ENCODE assay signal across 22 cellular contexts in genomic region chr17:8494021-8494420, GRCh38. TPM values are rescaled to one million over a fixed set of nuclear protein-coding genes. Genes with fewer than 3 reads are reported as not detected.
DNase-seq lines count a peak whose midpoint lies in the region; ATAC-seq, FAIRE-seq and TF ChIP-seq lines count a peak whose summit lies in the region.
"Had no signal": no experiment of that assay in that cellular context is flagged by ENCODE, and none has a peak within 500 bp of the region (broad histone marks: within the 10 kb centered on the region; RNA-seq: fewer than 3 reads in every experiment).

No MANE protein-coding gene starts in this region.

- CTCF ChIA-PET in HepG2 (lab: Yijun Ruan, JAX; ENCODE audit: low intra/inter-chr PET ratio, low total read pairs), result no interaction called here

- H3K4me1 ChIP-seq in right lobe of liver (no peaks in the 10 kb centered on the region), HepG2 (ENCODE audit: insufficient read depth, low read length) (peaks cover 9% of the 10 kb centered on the region; the same call in 1 of the 2 replicates), hepatocyte (ENCODE audit: insufficient read depth) (no peaks in the 10 kb centered on the region)
- H3K4me1 ChIP-seq: SJCRH30 had no signal

- H3K27ac Mint-ChIP-seq in stimulated activated effector memory CD8-positive, alpha-beta T cell treated with anti-CD3 and anti-CD28 coated beads, Interleukin-12 subunit alpha, Interleukin-12 subunit beta, amount 100 ng/mL, for 72 hours, result peak overlapping the region; percentile 12

- intact Hi-C loops in right lobe of liver (cut with DNase I), result no loop called here
- intact Hi-C loops in HepG2 (cut with micrococcal nuclease; ENCODE audit: unreplicated experiment), result no loop called here

- H3K4me3 ChIP-seq in right lobe of liver, result no peak overlapping the region
- no peak overlapping the region for H3K4me3 ChIP-seq in HepG2 (replicated peaks in 1 of 3; ENCODE audit: insufficient read depth in 1 of 3, low read depth in 2 of 3, low read length in 3 of 3)
- H3K4me3 ChIP-seq in hepatocyte, result no peak overlapping the region
- H3K4me3 ChIP-seq: SJCRH30 had no signal

- H2AFZ ChIP-seq in HepG2 (ENCODE audit: low read length) (no peak overlapping the region), hepatocyte (no peak overlapping the region)

- no peaks in the 10 kb centered on the region for H3K79me2 ChIP-seq in HepG2 (ENCODE audit: insufficient read depth, low read length)
- no peaks in the 10 kb centered on the region for H3K79me2 ChIP-seq in hepatocyte

- in situ Hi-C loops in HepG2 (cut with HindIII; ENCODE audit: extremely low pct_ligation_motif_present, low pct_unique_long_range_greater_than_20kb), result no loop called here

- peaks cover 0 to 28% (median 6%) of the 10 kb centered on the region in 4 donors for H3K36me3 ChIP-seq in right lobe of liver
- peaks cover 34 to 87% of the 10 kb centered on the region in 2 experiments for H3K36me3 ChIP-seq in HepG2 (replicated peaks in 1 of 2; ENCODE audit: control insufficient read depth in 1 of 2, insufficient read depth in 2 of 2, low read length in 2 of 2)
- H3K36me3 ChIP-seq in hepatocyte (replicated peaks; ENCODE audit: insufficient read depth, low read depth), result no peaks in the 10 kb centered on the region

- no peak overlapping the region for H3K9ac ChIP-seq in HepG2 (ENCODE audit: insufficient read depth, low read depth, low read length)

- no peak for FAIRE-seq in HepG2 (lab: Jason Lieb, UNC)
- FAIRE-seq: GM12891, H1 had no signal

- H3K27ac ChIP-seq in right lobe of liver (no peak overlapping the region), HepG2 (ENCODE audit: extremely low read length, insufficient read depth, low read length) (no peak overlapping the region), hepatocyte (no peak overlapping the region)
- H3K27ac ChIP-seq: SJCRH30 had no signal

- H4K20me1 ChIP-seq in HepG2 (ENCODE audit: insufficient read depth, low read length), result no peaks in the 10 kb centered on the region
- no peaks in the 10 kb centered on the region for H4K20me1 ChIP-seq in hepatocyte (ENCODE audit: insufficient read depth, poor library complexity, severe bottlenecking)

- POLR2A ChIA-PET in HepG2 (lab: Yijun Ruan, JAX), result no interaction called here

- 56% methylated on average over 10 of the region's 12 CpGs for WGBS in right lobe of liver (ENCODE audit: insufficient coverage, low coverage, low lambda C conversion rate, missing lambda C conversion rate)
- 88% methylated on average over 12 of the region's 12 CpGs for WGBS in HepG2 (ENCODE audit: low lambda C conversion rate)
- 88% methylated on average over 12 of the region's 12 CpGs for WGBS in hepatocyte (ENCODE audit: low lambda C conversion rate, missing lambda C conversion rate)

- no peaks in the 10 kb centered on the region for H3K4me1 Mint-ChIP-seq in stimulated activated effector memory CD8-positive, alpha-beta T cell treated with anti-CD3 and anti-CD28 coated beads, Interleukin-12 subunit alpha, Interleukin-12 subunit beta, amount 100 ng/mL, for 72 hours

- peaks cover 3% of the 10 kb centered on the region for H3K9me3 Mint-ChIP-seq in stimulated activated effector memory CD8-positive, alpha-beta T cell treated with anti-CD3 and anti-CD28 coated beads, Interleukin-12 subunit alpha, Interleukin-12 subunit beta, amount 100 ng/mL, for 72 hours

- no peaks in the 10 kb centered on the region for H3K36me3 Mint-ChIP-seq in stimulated activated effector memory CD8-positive, alpha-beta T cell treated with anti-CD3 and anti-CD28 coated beads, Interleukin-12 subunit alpha, Interleukin-12 subunit beta, amount 100 ng/mL, for 72 hours

- no peaks in the 10 kb centered on the region for H3K9me2 ChIP-seq in hepatocyte (replicated peaks; ENCODE audit: insufficient read depth)

- no peaks in the 10 kb centered on the region for H3K27me3 ChIP-seq in right lobe of liver
- no peaks in the 10 kb centered on the region for H3K27me3 ChIP-seq in HepG2 (ENCODE audit: control insufficient read depth in 1 of 2, insufficient read depth in 2 of 2, low read length in 2 of 2)
- no peaks in the 10 kb centered on the region for H3K27me3 ChIP-seq in hepatocyte
- H3K27me3 ChIP-seq: SJCRH30 had no signal

- DNase-seq in right lobe of liver, result peak in 1 of 3 donors; percentile 56
- DNase-seq in HepG2 (ENCODE audit: low spot score), result no peak
- peak; percentile 50 for DNase-seq in islet precursor cell
- no peak for DNase-seq in stimulated activated effector memory CD8-positive, alpha-beta T cell treated with anti-CD3 and anti-CD28 coated beads, Interleukin-12 subunit alpha, Interleukin-12 subunit beta, amount 100 ng/mL, for 72 hours (ENCODE audit: low spot score in 2 of 2)
- DNase-seq in hepatocyte (ENCODE audit: low spot score), result no peak
- no peak for DNase-seq in HK-2 (ENCODE audit: unreplicated experiment)
- DNase-seq: AML-193; C1 segment of cervical spinal cord; Calu3; CD8-positive, alpha-beta memory T cell; DMS153; Karpas-422; NCI-H1694; NCI-H2081; NCI-H2171; NCI-H524 treated with DMSO at 0.1 percent for 48 hours; NCI-H82; SJCRH30 had no signal

- H3K4me3 Mint-ChIP-seq in stimulated activated effector memory CD8-positive, alpha-beta T cell treated with anti-CD3 and anti-CD28 coated beads, Interleukin-12 subunit alpha, Interleukin-12 subunit beta, amount 100 ng/mL, for 72 hours, result no peak overlapping the region
- H3K4me3 Mint-ChIP-seq: CD8-positive, alpha-beta memory T cell had no signal

- TF ChIP-seq CTCF in right lobe of liver (IDR thresholded peaks at IDR 0.05) (no peak), HepG2 (CRISPR knock-in tag; IDR thresholded peaks at IDR 0.05) (no peak), hepatocyte (IDR thresholded peaks at IDR 0.05; ENCODE audit: poor library complexity) (no peak)

- no peaks in the 10 kb centered on the region for H3K9me3 ChIP-seq in right lobe of liver
- no peaks in the 10 kb centered on the region for H3K9me3 ChIP-seq in HepG2 (ENCODE audit: low read length)
- H3K9me3 ChIP-seq in hepatocyte (ENCODE audit: low read depth), result no peaks in the 10 kb centered on the region
- H3K9me3 ChIP-seq: SJCRH30 had no signal

- TF ChIP-seq POLR2A in right lobe of liver (IDR thresholded peaks at IDR 0.05), result no peak
- TF ChIP-seq POLR2A in HepG2 (IDR thresholded peaks at IDR 0.05; ENCODE audit: insufficient read depth in 1 of 2, low read depth in 2 of 2, low read length in 2 of 2), result no peak

- peak; percentile 27 to 55 (median 50) for ATAC-seq in right lobe of liver
- ATAC-seq in HepG2, result no peak
- no peak for ATAC-seq in stimulated activated effector memory CD8-positive, alpha-beta T cell treated with anti-CD3 and anti-CD28 coated beads, Interleukin-12 subunit alpha, Interleukin-12 subunit beta, amount 100 ng/mL, for 72 hours
- no peak for ATAC-seq in GM19397 (IDR thresholded peaks at IDR 0.05; ENCODE audit: unreplicated experiment)
- ATAC-seq: Panc1 had no signal

- no peak for TF ChIP-seq EP300 in HepG2 (IDR thresholded peaks at IDR 0.05; ENCODE audit: low read depth in 2 of 2, low read length in 2 of 2)
- TF ChIP-seq EP300 in HepG2 (CRISPR knock-in tag; IDR thresholded peaks at IDR 0.05; ENCODE audit: borderline replicate concordance), result no peak

- TF ChIP-seq RAD21 in HepG2 (CRISPR knock-in tag; IDR thresholded peaks at IDR 0.05), result no peak

- no TSS peak for BruUV-seq in HepG2 (replicated peaks; lab: Mats Ljungman, UMichigan)

- H3K4me2 ChIP-seq in HepG2 (ENCODE audit: low read depth, low read length) (no peak overlapping the region), hepatocyte (no peak overlapping the region)

TF ChIP-seq in HepG2, 621 proteins besides CTCF, POLR2A, EP300 and RAD21:
- TF ChIP-seq TEAD2 (CRISPR knock-in tag; IDR thresholded peaks at IDR 0.05), result no peak
- TF ChIP-seq IRF9 (CRISPR knock-in tag; IDR thresholded peaks at IDR 0.05; ENCODE audit: borderline replicate concordance), result no peak
- no peak for TF ChIP-seq NR2F6 (IDR thresholded peaks at IDR 0.05)
- TF ChIP-seq NR2F6 (CRISPR knock-in tag; IDR thresholded peaks at IDR 0.05), result no peak

RNA-seq across cellular contexts. Expression of gene NDEL1, which starts 58.3 kb away (rescaled TPM):
- total RNA-seq in right lobe of liver (10 to 100 TPM; 22.2 to 34.9 (median 28.4) TPM), HepG2 (2016; rRNA removed; fragmentation: Illumina TruSeq; extraction: Trizol) (47.8 and 59.8 TPM in 2 replicates), hepatocyte (60.7 and 66.3 TPM in 2 replicates)
- total RNA-seq in HepG2 (2016; cell fraction: cytosol; rRNA removed; fragmentation: Illumina TruSeq; extraction: Trizol; ENCODE audit: low read depth), result 23.8 and 26.3 TPM in 2 replicates
- total RNA-seq in HepG2 (2016; cell fraction: insoluble cytoplasmic fraction; rRNA removed; fragmentation: Illumina TruSeq; extraction: Trizol), result 40.4 and 58.0 TPM in 2 replicates
- 38.8 and 39.0 TPM in 2 replicates for total RNA-seq in HepG2 (2016; cell fraction: membrane; rRNA removed; fragmentation: Illumina TruSeq; extraction: Trizol)
- 76.2 and 88.4 TPM in 2 replicates for total RNA-seq in HepG2 (2016; cell fraction: nucleus; rRNA removed; fragmentation: Illumina TruSeq; extraction: Trizol)
- polyA plus RNA-seq in HepG2 (2011; rRNA removed) (119 and 153 TPM in 2 replicates), hepatocyte (46.1 and 51.1 TPM in 2 replicates)
- 90.0 and 106 TPM in 2 replicates for polyA plus RNA-seq in HepG2 (2011; cell fraction: cytosol; rRNA removed)
- polyA plus RNA-seq in HepG2 (2011; cell fraction: nucleus; rRNA removed), result 348 and 472 TPM in 2 replicates
- 71.7 and 87.0 TPM in 2 replicates for polyA plus RNA-seq in HepG2 (2012)
- polyA plus RNA-seq in HepG2 (2016; cell fraction: cytosol; fragmentation: Illumina TruSeq; extraction: Trizol; ENCODE audit: low read depth), result 9.5 and 11.4 TPM in 2 replicates
- 50.5 and 54.1 TPM in 2 replicates for polyA plus RNA-seq in HepG2 (2016; cell fraction: insoluble cytoplasmic fraction; fragmentation: Illumina TruSeq; extraction: Trizol; ENCODE audit: low read depth)
- 25.5 and 26.4 TPM in 2 replicates for polyA plus RNA-seq in HepG2 (2016; cell fraction: membrane; fragmentation: Illumina TruSeq; extraction: Trizol; ENCODE audit: low read depth)
- polyA plus RNA-seq in HepG2 (2016; cell fraction: nucleus; fragmentation: Illumina TruSeq; extraction: Trizol; ENCODE audit: insufficient read depth, low read depth), result 93.0 and 99.2 TPM in 2 replicates
- 50.7 and 124 TPM in 2 replicates for polyA minus RNA-seq in HepG2 (2011; rRNA and poly(A)+ RNA removed; ENCODE audit: low replicate concordance)
- 38.6 and 48.1 TPM in 2 replicates for polyA minus RNA-seq in HepG2 (2011; cell fraction: cytosol; rRNA and poly(A)+ RNA removed)
- 217 and 240 TPM in 2 replicates for polyA minus RNA-seq in HepG2 (2011; cell fraction: nucleus; rRNA and poly(A)+ RNA removed)

Comparison
In these comparisons a context has a peak if more than half of its experiments do, and no peak if none do; other contexts are left out.
1. ATAC-seq: peak in right lobe of liver (4 of 4); none in HepG2 (single experiment), stimulated activated effector memory CD8-positive, alpha-beta T cell treated with anti-CD3 and anti-CD28 coated beads, Interleukin-12 subunit alpha, Interleukin-12 subunit beta, amount 100 ng/mL, for 72 hours (single experiment) and GM19397 (single experiment).